1 cellular context compared by ENCODE assay signal in the genomic region with DNA sequence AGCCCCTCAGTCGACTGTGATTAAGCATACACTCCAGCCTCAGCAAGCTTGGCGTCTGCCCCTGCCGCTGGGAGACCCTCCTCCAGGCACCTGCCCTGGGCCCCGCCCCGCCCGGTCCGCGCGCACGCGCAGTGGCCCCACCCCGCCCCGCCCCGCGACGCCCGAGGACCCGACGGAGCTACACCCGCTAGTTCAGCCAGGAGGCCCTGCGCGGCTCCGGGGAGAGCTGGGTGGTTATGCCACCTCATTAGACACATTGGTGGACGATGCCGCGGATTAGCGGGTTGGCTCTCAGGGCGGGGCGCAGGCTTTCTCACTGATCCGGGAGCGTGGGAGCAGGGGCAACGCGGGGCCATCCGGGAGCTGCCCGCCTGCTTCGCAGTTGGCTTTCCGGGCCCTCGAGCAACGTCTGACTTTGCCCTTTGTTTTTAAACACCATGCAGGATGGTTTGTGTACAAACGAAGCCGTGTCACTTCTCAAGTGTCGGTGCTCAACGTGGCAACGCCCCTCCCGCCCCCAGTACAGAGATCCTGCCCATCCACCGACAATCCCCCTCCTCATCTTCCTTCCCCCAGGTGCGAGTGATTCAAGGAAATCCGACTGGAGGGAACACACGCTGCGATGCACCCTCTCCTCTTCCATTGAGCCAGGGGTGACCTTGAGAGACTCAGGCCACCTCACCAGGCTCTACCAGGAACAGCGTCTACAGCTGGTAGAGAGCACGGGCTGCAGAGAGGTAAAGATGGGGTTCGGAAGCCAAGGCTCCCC.
TF ChIP-seq lines count a peak whose summit lies in the region.

No MANE protein-coding gene starts in this region.

TF ChIP-seq in H1, 55 proteins besides CTCF, POLR2A, EP300 and RAD21 (continued from another document):
- no peak for TF ChIP-seq NANOG (IDR thresholded peaks at IDR 0.05; ENCODE audit: insufficient read depth, low read depth, low read length, poor library complexity, severe bottlenecking)
- TF ChIP-seq BACH1 (IDR thresholded peaks at IDR 0.05; ENCODE audit: low read length) = no peak
- TF ChIP-seq, protein P1, sequence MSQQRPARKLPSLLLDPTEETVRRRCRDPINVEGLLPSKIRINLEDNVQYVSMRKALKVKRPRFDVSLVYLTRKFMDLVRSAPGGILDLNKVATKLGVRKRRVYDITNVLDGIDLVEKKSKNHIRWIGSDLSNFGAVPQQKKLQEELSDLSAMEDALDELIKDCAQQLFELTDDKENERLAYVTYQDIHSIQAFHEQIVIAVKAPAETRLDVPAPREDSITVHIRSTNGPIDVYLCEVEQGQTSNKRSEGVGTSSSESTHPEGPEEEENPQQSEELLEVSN (IDR thresholded peaks at IDR 0.05) = peak; percentile 81
- TF ChIP-seq GTF2F1 (IDR thresholded peaks at IDR 0.05; ENCODE audit: borderline replicate concordance, low read depth, low read length) = no peak
- TF ChIP-seq SP1 (IDR thresholded peaks at IDR 0.05; ENCODE audit: low read depth, low read length) = no peak
- TF ChIP-seq BCL11A (IDR thresholded peaks at IDR 0.05; ENCODE audit: low read depth in 2 of 2, low read length in 2 of 2) = no peak
- TF ChIP-seq, protein P2, sequence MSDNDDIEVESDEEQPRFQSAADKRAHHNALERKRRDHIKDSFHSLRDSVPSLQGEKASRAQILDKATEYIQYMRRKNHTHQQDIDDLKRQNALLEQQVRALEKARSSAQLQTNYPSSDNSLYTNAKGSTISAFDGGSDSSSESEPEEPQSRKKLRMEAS (IDR thresholded peaks at IDR 0.05) = peak; percentile 52; the same call in 1 of the 2 replicates
- TF ChIP-seq TCF12 (IDR thresholded peaks at IDR 0.05; ENCODE audit: low read depth, low read length) = no peak
- TF ChIP-seq SP4 (IDR thresholded peaks at IDR 0.05; ENCODE audit: low read length) = no peak
- TF ChIP-seq EZH2 (IDR thresholded peaks at IDR 0.05; ENCODE audit: low read depth, low read length, severe bottlenecking) = peak; percentile 39
- TF ChIP-seq NRF1 (IDR thresholded peaks at IDR 0.05; ENCODE audit: low read depth, low read length) = peak; percentile 65
- TF ChIP-seq, protein P3, sequence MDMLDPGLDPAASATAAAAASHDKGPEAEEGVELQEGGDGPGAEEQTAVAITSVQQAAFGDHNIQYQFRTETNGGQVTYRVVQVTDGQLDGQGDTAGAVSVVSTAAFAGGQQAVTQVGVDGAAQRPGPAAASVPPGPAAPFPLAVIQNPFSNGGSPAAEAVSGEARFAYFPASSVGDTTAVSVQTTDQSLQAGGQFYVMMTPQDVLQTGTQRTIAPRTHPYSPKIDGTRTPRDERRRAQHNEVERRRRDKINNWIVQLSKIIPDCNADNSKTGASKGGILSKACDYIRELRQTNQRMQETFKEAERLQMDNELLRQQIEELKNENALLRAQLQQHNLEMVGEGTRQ (IDR thresholded peaks at IDR 0.05; ENCODE audit: low read length) = no peak
- TF ChIP-seq BRCA1 (IDR thresholded peaks at IDR 0.05; ENCODE audit: low read depth, low read length) = no peak
- TF ChIP-seq RBBP5 (IDR thresholded peaks at IDR 0.05; ENCODE audit: borderline replicate concordance, low read depth, low read length) = no peak
- no peak for TF ChIP-seq HDAC2 (IDR thresholded peaks at IDR 0.05; ENCODE audit: borderline replicate concordance in 1 of 2, low read depth in 2 of 2, low read length in 2 of 2)
- 0 out of 2 replicates have a peak, but pooled peaks have one; percentile 17 for TF ChIP-seq SUZ12 (IDR thresholded peaks at IDR 0.05; ENCODE audit: low read length)
- no peak for TF ChIP-seq JUND (IDR thresholded peaks at IDR 0.05; ENCODE audit: low read length)
- TF ChIP-seq JUN (IDR thresholded peaks at IDR 0.05; ENCODE audit: low read depth, low read length) = no peak
- no peak for TF ChIP-seq HDAC6 (IDR thresholded peaks at IDR 0.05; ENCODE audit: low read depth, low read length)
